In the genomic region with DNA sequence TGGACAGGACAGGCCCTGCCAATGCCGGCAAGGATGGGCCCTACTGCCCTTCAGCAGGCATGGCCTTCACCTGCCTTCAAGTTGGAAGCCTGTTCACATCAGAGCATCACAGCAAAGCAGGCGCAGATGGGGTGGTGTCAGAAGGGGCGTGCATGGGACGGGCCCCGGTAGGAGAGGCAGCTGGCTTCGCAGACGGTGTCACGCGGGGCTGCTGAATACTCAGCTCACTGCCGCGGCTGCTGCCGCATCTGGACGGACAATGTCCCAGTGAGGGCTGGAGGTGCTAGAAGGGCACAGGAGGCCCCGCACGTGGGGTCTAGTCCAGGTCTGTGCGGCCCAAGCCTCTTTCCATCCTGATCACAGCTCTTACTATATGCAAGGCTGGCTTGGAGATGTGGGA, we compare ENCODE assay signal across 36 cellular contexts. TPM values are rescaled to one million over a fixed set of nuclear protein-coding genes. Genes with fewer than 3 reads are reported as not detected.
"Had no signal": no experiment of that assay in that cellular context is flagged by ENCODE, and none has a peak within 500 bp of the region (broad histone marks: within the 10 kb centered on the region; RNA-seq: fewer than 3 reads in every experiment).

No MANE protein-coding gene starts in this region.

- H3K27me3 Mint-ChIP-seq: activated B cell treated with CpG ODN at 0.5 μM for 24 hours; activated CD4-positive, alpha-beta memory T cell treated with anti-CD3 and anti-CD28 coated beads for 36 hours; activated CD4-positive, alpha-beta T cell treated with anti-CD3 and anti-CD28 coated beads, Interleukin-2, amount 10 ng/mL, durations not matched to agents 24 days and 14 days; activated naive CD4-positive, alpha-beta T cell treated with anti-CD3 and anti-CD28 coated beads, Interleukin-2, amount 10 ng/mL, durations not matched to agents 7 days and 5 days; activated naive CD4-positive, alpha-beta T cell treated with anti-CD3 and anti-CD28 coated beads, Interleukin-2, amount 50 U/mL, for 24 hours; activated naive CD8-positive, alpha-beta T cell; activated naive CD8-positive, alpha-beta T cell treated with anti-CD3 and anti-CD28 coated beads, Interleukin-2, amount 10 ng/mL, durations not matched to agents 7 days and 5 days; activated naive CD8-positive, alpha-beta T cell treated with anti-CD3 and anti-CD28 coated beads, Interleukin-2, amount 50 U/mL, for 24 hours; activated T-cell treated with anti-CD3 and anti-CD28 coated beads, Interleukin-2, amount 50 U/mL, for 24 hours; brain; central memory CD8-positive, alpha-beta T cell had no signal

- H3K27me3 ChIP-seq: ascending aorta, cardiac muscle cell had no signal

- ATAC-seq: activated naive CD8-positive, alpha-beta T cell treated with anti-CD3 and anti-CD28 coated beads, Interleukin-2, amount 50 U/mL, for 24 hours had no signal

- H3K27ac Mint-ChIP-seq: activated B cell treated with CpG ODN at 0.5 μM for 24 hours; activated CD4-positive, alpha-beta memory T cell treated with anti-CD3 and anti-CD28 coated beads for 36 hours; activated CD4-positive, alpha-beta T cell treated with anti-CD3 and anti-CD28 coated beads, Interleukin-2, amount 10 ng/mL, durations not matched to agents 24 days and 14 days; activated naive CD4-positive, alpha-beta T cell treated with anti-CD3 and anti-CD28 coated beads, Interleukin-2, amount 10 ng/mL, durations not matched to agents 7 days and 5 days; activated naive CD4-positive, alpha-beta T cell treated with anti-CD3 and anti-CD28 coated beads, Interleukin-2, amount 50 U/mL, for 24 hours; activated naive CD8-positive, alpha-beta T cell; activated naive CD8-positive, alpha-beta T cell treated with anti-CD3 and anti-CD28 coated beads, Interleukin-2, amount 10 ng/mL, durations not matched to agents 7 days and 5 days; activated naive CD8-positive, alpha-beta T cell treated with anti-CD3 and anti-CD28 coated beads, Interleukin-2, amount 50 U/mL, for 24 hours; activated T-cell treated with anti-CD3 and anti-CD28 coated beads, Interleukin-2, amount 50 U/mL, for 24 hours; activated T-helper 2 cell treated with anti-CD3 and anti-CD28 coated beads, Interferon-gamma antibody, Interleukin-2, Interleukin-4, amounts not matched to agents 10 μg/mL and 5 μg/mL and 100 μg/mL, durations not matched to agents 14 hours and 24 hours and 36 hours; brain; T-helper 1 cell treated with Interleukin-12 subunit alpha and Interleukin-12 subunit beta and Interleukin-4 antibody, amounts not matched to agents 30 μg/mL and 1 μg/mL, for 36 hours; T-helper 2 cell treated with Interferon-gamma antibody and Interleukin-4, amounts not matched to agents 5 μg/mL and 100 μg/mL, for 36 hours had no signal

- H3K4me1 Mint-ChIP-seq: activated B cell treated with CpG ODN at 0.5 μM for 24 hours; activated CD4-positive, alpha-beta T cell treated with anti-CD3 and anti-CD28 coated beads, Interleukin-2, amount 10 ng/mL, durations not matched to agents 24 days and 14 days; activated naive CD8-positive, alpha-beta T cell treated with anti-CD3 and anti-CD28 coated beads, Interleukin-2, amount 10 ng/mL, durations not matched to agents 7 days and 5 days; activated naive CD8-positive, alpha-beta T cell treated with anti-CD3 and anti-CD28 coated beads, Interleukin-2, amount 50 U/mL, for 24 hours had no signal

- H3K4me3 Mint-ChIP-seq: activated B cell treated with CpG ODN at 0.5 μM for 24 hours; activated CD4-positive, alpha-beta memory T cell treated with anti-CD3 and anti-CD28 coated beads for 36 hours; activated CD4-positive, alpha-beta T cell treated with anti-CD3 and anti-CD28 coated beads, Interleukin-2, amount 10 ng/mL, durations not matched to agents 24 days and 14 days; activated naive CD4-positive, alpha-beta T cell treated with anti-CD3 and anti-CD28 coated beads, Interleukin-2, amount 10 ng/mL, durations not matched to agents 7 days and 5 days; activated naive CD4-positive, alpha-beta T cell treated with anti-CD3 and anti-CD28 coated beads, Interleukin-2, amount 50 U/mL, for 24 hours; activated naive CD8-positive, alpha-beta T cell; activated naive CD8-positive, alpha-beta T cell treated with anti-CD3 and anti-CD28 coated beads, Interleukin-2, amount 10 ng/mL, durations not matched to agents 7 days and 5 days; activated naive CD8-positive, alpha-beta T cell treated with anti-CD3 and anti-CD28 coated beads, Interleukin-2, amount 50 U/mL, for 24 hours; activated T-cell treated with anti-CD3 and anti-CD28 coated beads, Interleukin-2, amount 50 U/mL, for 24 hours; brain; central memory CD8-positive, alpha-beta T cell; T-helper 1 cell treated with Interleukin-12 subunit alpha and Interleukin-12 subunit beta and Interleukin-4 antibody, amounts not matched to agents 30 μg/mL and 1 μg/mL, for 36 hours; T-helper 2 cell treated with Interferon-gamma antibody and Interleukin-4, amounts not matched to agents 5 μg/mL and 100 μg/mL, for 36 hours had no signal

- FAIRE-seq: bronchial epithelial cell, TTC549 had no signal

- DNase-seq: activated B cell treated with CpG ODN at 0.5 μM for 24 hours; activated CD4-positive, alpha-beta memory T cell treated with anti-CD3 and anti-CD28 coated beads for 36 hours; activated CD4-positive, alpha-beta T cell treated with anti-CD3 and anti-CD28 coated beads for 4 hours; activated CD4-positive, alpha-beta T cell treated with anti-CD3 and anti-CD28 coated beads, Interleukin-2, amount 10 ng/mL, durations not matched to agents 24 days and 14 days; activated CD4-positive, alpha-beta T cell treated with anti-CD3 and anti-CD28 coated beads, Interleukin-2, amount 50 U/mL, for 1 hour; activated CD4-positive, alpha-beta T cell treated with anti-CD3 and anti-CD28 coated beads, Interleukin-2, amount 50 U/mL, for 4 hours; activated CD4-positive, CD25-positive, alpha-beta regulatory T cell treated with anti-CD3 and anti-CD28 coated beads, Interleukin-2, amount 50 U/mL, for 72 hours; activated CD8-positive, alpha-beta memory T cell treated with anti-CD3 and anti-CD28 coated beads, Interleukin-2, amount 50 U/mL, for 48 hours; activated effector memory CD4-positive, alpha-beta T cell treated with Interleukin-2 at 50 U/mL for 16 hours; activated gamma-delta T cell; activated naive CD4-positive, alpha-beta T cell treated with anti-CD3 and anti-CD28 coated beads, Interleukin-2, amount 10 ng/mL, durations not matched to agents 7 days and 5 days; activated naive CD4-positive, alpha-beta T cell treated with Interleukin-2 at 50 U/mL for 16 hours; activated naive CD8-positive, alpha-beta T cell treated with anti-CD3 and anti-CD28 coated beads, Interleukin-2, amount 10 ng/mL, durations not matched to agents 7 days and 5 days; activated naive CD8-positive, alpha-beta T cell treated with anti-CD3 and anti-CD28 coated beads, Interleukin-2, amount 50 U/mL, for 24 hours; activated T-cell treated with anti-CD3 and anti-CD28 coated beads, Interleukin-2, amount 50 U/mL, for 24 hours; activated T-cell treated with anti-CD3 and anti-CD28 coated beads, Interleukin-2, amount 50 U/mL, for 48 hours; amygdala; anterior cingulate cortex; caudate nucleus; cerebellar nuclear complex; T-helper 1 cell; T-helper 2 cell; T-helper 9 cell had no signal

- H3K9me3 Mint-ChIP-seq: activated B cell treated with CpG ODN at 0.5 μM for 24 hours; activated CD4-positive, alpha-beta memory T cell treated with anti-CD3 and anti-CD28 coated beads for 36 hours; activated CD4-positive, alpha-beta T cell treated with anti-CD3 and anti-CD28 coated beads, Interleukin-2, amount 10 ng/mL, durations not matched to agents 24 days and 14 days; activated naive CD4-positive, alpha-beta T cell treated with anti-CD3 and anti-CD28 coated beads, Interleukin-2, amount 10 ng/mL, durations not matched to agents 7 days and 5 days; activated naive CD4-positive, alpha-beta T cell treated with anti-CD3 and anti-CD28 coated beads, Interleukin-2, amount 50 U/mL, for 24 hours; activated naive CD8-positive, alpha-beta T cell treated with anti-CD3 and anti-CD28 coated beads, Interleukin-2, amount 10 ng/mL, durations not matched to agents 7 days and 5 days; activated naive CD8-positive, alpha-beta T cell treated with anti-CD3 and anti-CD28 coated beads, Interleukin-2, amount 50 U/mL, for 24 hours; activated T-cell treated with anti-CD3 and anti-CD28 coated beads, Interleukin-2, amount 50 U/mL, for 24 hours; activated T-helper 2 cell treated with anti-CD3 and anti-CD28 coated beads, Interferon-gamma antibody, Interleukin-2, Interleukin-4, amounts not matched to agents 10 μg/mL and 5 μg/mL and 100 μg/mL, durations not matched to agents 14 hours and 24 hours and 36 hours; brain; central memory CD8-positive, alpha-beta T cell; T-helper 1 cell treated with Interleukin-12 subunit alpha and Interleukin-12 subunit beta and Interleukin-4 antibody, amounts not matched to agents 30 μg/mL and 1 μg/mL, for 36 hours; T-helper 2 cell treated with Interferon-gamma antibody and Interleukin-4, amounts not matched to agents 5 μg/mL and 100 μg/mL, for 36 hours had no signal

- H3K9me3 ChIP-seq: ascending aorta had no signal

- H3K27ac ChIP-seq: ascending aorta, cardiac muscle cell, VCaP had no signal

- H3K36me3 Mint-ChIP-seq: activated naive CD4-positive, alpha-beta T cell treated with anti-CD3 and anti-CD28 coated beads, Interleukin-2, amount 10 ng/mL, durations not matched to agents 7 days and 5 days; activated naive CD4-positive, alpha-beta T cell treated with anti-CD3 and anti-CD28 coated beads, Interleukin-2, amount 50 U/mL, for 24 hours; activated naive CD8-positive, alpha-beta T cell; activated naive CD8-positive, alpha-beta T cell treated with anti-CD3 and anti-CD28 coated beads, Interleukin-2, amount 10 ng/mL, durations not matched to agents 7 days and 5 days had no signal

- H3K4me1 ChIP-seq: ascending aorta had no signal

- H3K4me3 ChIP-seq: ascending aorta, cardiac muscle cell had no signal

RNA-seq across cellular contexts. Expression of a gene that starts 42.1 kb away (rescaled TPM):
- total RNA-seq: activated B cell treated with CpG ODN at 0.5 μM for 24 hours; activated CD4-positive, alpha-beta memory T cell treated with anti-CD3 and anti-CD28 coated beads for 36 hours; activated CD4-positive, alpha-beta T cell treated with anti-CD3 and anti-CD28 coated beads, Interleukin-2, amount 10 ng/mL, durations not matched to agents 24 days and 14 days; activated CD8-positive, alpha-beta memory T cell treated with anti-CD3 and anti-CD28 coated beads for 36 hours; activated naive CD8-positive, alpha-beta T cell treated with anti-CD3 and anti-CD28 coated beads, Interleukin-2, amount 10 ng/mL, durations not matched to agents 7 days and 5 days; activated T-helper 2 cell treated with anti-CD3 and anti-CD28 coated beads, Interferon-gamma antibody, Interleukin-2, Interleukin-4, amounts not matched to agents 10 μg/mL and 5 μg/mL and 100 μg/mL, durations not matched to agents 14 hours and 24 hours and 36 hours; ascending aorta; bronchial epithelial cell; cardiac muscle cell had no signal
- polyA plus RNA-seq: cardiac muscle cell had no signal

RNA-seq across cellular contexts. Expression of a gene that starts 50.3 kb away (rescaled TPM):
- total RNA-seq: activated B cell treated with CpG ODN at 0.5 μM for 24 hours; activated CD4-positive, alpha-beta memory T cell treated with anti-CD3 and anti-CD28 coated beads for 36 hours; activated CD4-positive, alpha-beta T cell treated with anti-CD3 and anti-CD28 coated beads, Interleukin-2, amount 10 ng/mL, durations not matched to agents 24 days and 14 days; activated CD8-positive, alpha-beta memory T cell treated with anti-CD3 and anti-CD28 coated beads for 36 hours; activated naive CD8-positive, alpha-beta T cell treated with anti-CD3 and anti-CD28 coated beads, Interleukin-2, amount 10 ng/mL, durations not matched to agents 7 days and 5 days; activated T-helper 2 cell treated with anti-CD3 and anti-CD28 coated beads, Interferon-gamma antibody, Interleukin-2, Interleukin-4, amounts not matched to agents 10 μg/mL and 5 μg/mL and 100 μg/mL, durations not matched to agents 14 hours and 24 hours and 36 hours; ascending aorta; bronchial epithelial cell; cardiac muscle cell had no signal
- polyA plus RNA-seq: cardiac muscle cell had no signal
